ENCODE assay signal across 20 cellular contexts in genomic region chr9:88657893-88658292, GRCh38.
DNase-seq lines count a peak whose midpoint lies in the region; ATAC-seq and TF ChIP-seq lines count a peak whose summit lies in the region.
"Had no signal": no experiment of that assay in that cellular context is flagged by ENCODE, and none has a peak within 500 bp of the region (broad histone marks: within the 10 kb centered on the region; RNA-seq: fewer than 3 reads in every experiment).

No MANE protein-coding gene starts in this region.

- POLR2A ChIA-PET in AG04449 (lab: Yijun Ruan, JAX) = no interaction called here
- POLR2A ChIA-PET in T-cell (lab: Charles Lee) = no interaction called here

- peak; percentile 12 for ATAC-seq in omental fat pad (ENCODE audit: low FRiP score)
- no peak for ATAC-seq in T-cell (replicated peaks in 1 of 4)
- ATAC-seq: K562; natural killer cell treated with Interleukin-12 subunit alpha and Interleukin-12 subunit beta and Interleukin-15 and Interleukin-18, amount 100 ng/mL, for 72 hours; stimulated activated memory B cell treated with anti-CD40 and anti-IgM and Interleukin-4, amounts not matched to agents 10 μg/mL and 1 μg/mL and 100 μg/mL, for 72 hours had no signal

- peak; percentile 76 for DNase-seq in AG04449 (ENCODE audit: low read depth, low spot score)
- peak; percentile 31 for DNase-seq in RPMI7951 (ENCODE audit: low read depth)
- DNase-seq in fibroblast of pulmonary artery (ENCODE audit: low read depth) = peak; percentile 79
- no peak for DNase-seq in omental fat pad (ENCODE audit: low spot score)
- no peak for DNase-seq in erythroblast (lab: John Stamatoyannopoulos, UW)
- no peak for DNase-seq in hepatic stellate cell (ENCODE audit: low spot score)
- DNase-seq in islet precursor cell = no peak
- DNase-seq in T-cell = no peak
- DNase-seq: activated CD4-positive, alpha-beta T cell treated with anti-CD3 and anti-CD28 coated beads, Interleukin-2, amount 10 ng/mL, durations not matched to agents 7 days and 5 days; activated CD8-positive, alpha-beta memory T cell treated with anti-CD3 and anti-CD28 coated beads, Interleukin-2, amount 50 U/mL, for 48 hours; activated gamma-delta T cell treated with Interleukin-2 at 50 U/mL for 16 hours; H9; NCI-H1048; NCI-H2029 treated with DMSO at 0.1 percent for 48 hours; NK-92 treated with Interleukin-12 subunit alpha and Interleukin-12 subunit beta, amount 100 ng/mL, for 24 hours; stimulated activated CD4-positive, alpha-beta T cell treated with anti-CD3 and anti-CD28 coated beads, Interleukin-15, amount 100 ng/mL, for 24 hours had no signal

- TF ChIP-seq CTCF in AG04449 (IDR thresholded peaks at IDR 0.05; ENCODE audit: insufficient read depth, low read length, missing control alignments) (no peak), fibroblast of pulmonary artery (IDR thresholded peaks at IDR 0.05; ENCODE audit: low read length, missing control alignments) (no peak), omental fat pad (IDR thresholded peaks at IDR 0.05) (no peak)

- peaks cover 7 to 15% of the 10 kb centered on the region in 2 donors for H3K27me3 Mint-ChIP-seq in T-cell
- H3K27me3 Mint-ChIP-seq: stimulated activated memory B cell treated with anti-CD40 and anti-IgM and Interleukin-4, amounts not matched to agents 10 μg/mL and 1 μg/mL and 100 μg/mL, for 72 hours had no signal

- no peak for TF ChIP-seq POLR2A in erythroblast (IDR thresholded peaks at IDR 0.05; ENCODE audit: low read length)

- H3K4me3 Mint-ChIP-seq in T-cell = no peak overlapping the region
- H3K4me3 Mint-ChIP-seq: activated CD4-positive, alpha-beta T cell treated with anti-CD3 and anti-CD28 coated beads, Interleukin-2, amount 10 ng/mL, durations not matched to agents 7 days and 5 days; H9; natural killer cell treated with Interleukin-12 subunit alpha and Interleukin-12 subunit beta and Interleukin-15 and Interleukin-18, amount 100 ng/mL, for 72 hours; stimulated activated memory B cell treated with anti-CD40 and anti-IgM and Interleukin-4, amounts not matched to agents 10 μg/mL and 1 μg/mL and 100 μg/mL, for 72 hours had no signal

- H3K27ac Mint-ChIP-seq in T-cell = no peak overlapping the region
- H3K27ac Mint-ChIP-seq: activated CD4-positive, alpha-beta T cell treated with anti-CD3 and anti-CD28 coated beads, Interleukin-2, amount 10 ng/mL, durations not matched to agents 7 days and 5 days; H9; natural killer cell treated with Interleukin-12 subunit alpha and Interleukin-12 subunit beta and Interleukin-15 and Interleukin-18, amount 100 ng/mL, for 72 hours; stimulated activated memory B cell treated with anti-CD40 and anti-IgM and Interleukin-4, amounts not matched to agents 10 μg/mL and 1 μg/mL and 100 μg/mL, for 72 hours had no signal

- no peak overlapping the region for H3K4me3 ChIP-seq in AG04449 (ENCODE audit: low read depth, low read length)
- H3K4me3 ChIP-seq in fibroblast of pulmonary artery (replicated peaks; ENCODE audit: low read depth, low read length) = no peak overlapping the region
- H3K4me3 ChIP-seq: K562, tibial artery had no signal

- H3K4me1 Mint-ChIP-seq in T-cell = no peaks in the 10 kb centered on the region
- H3K4me1 Mint-ChIP-seq: activated CD4-positive, alpha-beta T cell treated with anti-CD3 and anti-CD28 coated beads, Interleukin-2, amount 10 ng/mL, durations not matched to agents 7 days and 5 days; stimulated activated memory B cell treated with anti-CD40 and anti-IgM and Interleukin-4, amounts not matched to agents 10 μg/mL and 1 μg/mL and 100 μg/mL, for 72 hours had no signal

- no peaks in the 10 kb centered on the region for H3K36me3 Mint-ChIP-seq in T-cell
- H3K36me3 Mint-ChIP-seq: natural killer cell treated with Interleukin-12 subunit alpha and Interleukin-12 subunit beta and Interleukin-15 and Interleukin-18, amount 100 ng/mL, for 72 hours; stimulated activated memory B cell treated with anti-CD40 and anti-IgM and Interleukin-4, amounts not matched to agents 10 μg/mL and 1 μg/mL and 100 μg/mL, for 72 hours had no signal

- CTCF ChIA-PET in AG04449 (lab: Yijun Ruan, JAX) (no interaction called here), T-cell (lab: Charles Lee) (no interaction called here)

- H3K9me3 Mint-ChIP-seq in T-cell = no peaks in the 10 kb centered on the region
- H3K9me3 Mint-ChIP-seq: activated CD4-positive, alpha-beta T cell treated with anti-CD3 and anti-CD28 coated beads, Interleukin-2, amount 10 ng/mL, durations not matched to agents 7 days and 5 days; H9; natural killer cell treated with Interleukin-12 subunit alpha and Interleukin-12 subunit beta and Interleukin-15 and Interleukin-18, amount 100 ng/mL, for 72 hours had no signal

Comparison
In these comparisons a context has a peak if more than half of its experiments do, and no peak if none do; other contexts are left out.
1. DNase-seq: peak in AG04449 (single experiment), RPMI7951 (single experiment) and fibroblast of pulmonary artery (single experiment); none in omental fat pad (single experiment), erythroblast (0 of 2), hepatic stellate cell (single experiment), islet precursor cell (single experiment) and T-cell (0 of 34).